ENCODE assay signal across 2 cellular contexts in genomic region chr10:122551450-122551849, GRCh38.
TF ChIP-seq lines count a peak whose summit lies in the region.

No MANE protein-coding gene starts in this region.

TF ChIP-seq in IMR-90, 13 proteins besides CTCF, POLR2A, EP300 and RAD21:
- no peak for TF ChIP-seq FOS (IDR thresholded peaks at IDR 0.05; ENCODE audit: low read depth, low read length)
- no peak for TF ChIP-seq CHD1 (IDR thresholded peaks at IDR 0.05; ENCODE audit: low read depth, low read length)
- no peak for TF ChIP-seq MAFK (IDR thresholded peaks at IDR 0.05; ENCODE audit: low read depth, low read length)
- TF ChIP-seq USF2 (IDR thresholded peaks at IDR 0.05; ENCODE audit: low read depth, low read length), result no peak
- TF ChIP-seq SMC3 (IDR thresholded peaks at IDR 0.05; ENCODE audit: low read depth, low read length), result no peak
- TF ChIP-seq BHLHE40 (IDR thresholded peaks at IDR 0.05; ENCODE audit: low read depth, low read length), result no peak
- no peak for TF ChIP-seq MAZ (IDR thresholded peaks at IDR 0.05; ENCODE audit: borderline replicate concordance, low read depth, low read length)
- no peak for TF ChIP-seq MXI1 (IDR thresholded peaks at IDR 0.05; ENCODE audit: borderline replicate concordance, low read depth, low read length)
- no peak for TF ChIP-seq ELK1 (IDR thresholded peaks at IDR 0.05; ENCODE audit: borderline replicate concordance, low read depth, low read length)
- no peak for TF ChIP-seq RCOR1 (IDR thresholded peaks at IDR 0.05; ENCODE audit: insufficient replicate concordance, low read length)
- no peak for TF ChIP-seq RFX5 (IDR thresholded peaks at IDR 0.05; ENCODE audit: low read depth, low read length)
- no peak for TF ChIP-seq CEBPB (IDR thresholded peaks at IDR 0.05; ENCODE audit: low read depth, low read length)
- TF ChIP-seq NFE2L2 (IDR thresholded peaks at IDR 0.05; ENCODE audit: low read depth, low read length), result no peak

TF ChIP-seq in H1, 55 proteins besides CTCF, POLR2A, EP300 and RAD21:
- TF ChIP-seq MAX (IDR thresholded peaks at IDR 0.05) (0 out of 2 replicates have a peak, but pooled peaks have one; percentile 20), POLR2AphosphoS5 (IDR thresholded peaks at IDR 0.05; ENCODE audit: low read depth, low read length) (no peak), TCF12 (IDR thresholded peaks at IDR 0.05; ENCODE audit: low read depth, low read length) (no peak), GTF2F1 (IDR thresholded peaks at IDR 0.05; ENCODE audit: borderline replicate concordance, low read depth, low read length) (no peak), RBBP5 (IDR thresholded peaks at IDR 0.05; ENCODE audit: borderline replicate concordance, low read depth, low read length) (no peak), TEAD4 (IDR thresholded peaks at IDR 0.05; ENCODE audit: low read depth, low read length) (no peak), HDAC2 (IDR thresholded peaks at IDR 0.05; ENCODE audit: borderline replicate concordance in 1 of 2, low read depth in 2 of 2, low read length in 2 of 2) (no peak), SP4 (IDR thresholded peaks at IDR 0.05; ENCODE audit: low read length) (no peak), E2F6 (IDR thresholded peaks at IDR 0.05) (peak; percentile 33; the same call in 1 of the 2 replicates)
